15 cellular contexts compared by ENCODE assay signal in the genomic region with DNA sequence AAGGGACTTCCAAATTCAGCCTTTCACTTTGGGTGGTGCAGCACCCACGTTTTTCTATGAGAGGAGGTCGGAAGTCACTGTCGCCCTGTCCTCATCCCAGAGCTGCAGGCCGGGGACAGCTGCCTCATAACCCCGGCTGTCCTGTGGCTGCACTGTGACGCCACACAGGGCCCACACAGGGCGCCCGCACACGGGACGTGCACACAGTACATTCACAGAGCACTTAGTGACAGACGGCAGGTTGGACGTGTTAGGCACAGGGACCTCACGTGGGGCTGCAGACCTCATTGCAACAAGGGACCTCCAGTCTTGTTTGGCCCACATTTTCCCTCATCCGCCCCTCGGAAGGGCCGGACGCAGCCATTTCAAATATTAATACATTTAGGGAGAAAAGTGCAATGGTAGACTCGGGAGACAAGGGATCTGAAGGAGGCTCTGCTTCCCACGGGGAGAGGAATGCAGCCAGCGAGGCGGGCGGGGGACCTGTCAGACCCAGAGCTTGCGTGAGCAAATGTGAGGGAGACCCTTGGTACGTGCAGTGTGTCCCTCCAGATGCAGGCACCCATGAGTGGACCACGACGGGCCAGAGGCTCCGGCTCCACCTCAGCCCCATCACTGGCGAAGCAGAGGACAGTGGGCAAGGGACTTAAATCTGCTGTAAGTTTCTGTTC.
"Had no signal": no experiment of that assay in that cellular context is flagged by ENCODE, and none has a peak within 500 bp of the region (broad histone marks: within the 10 kb centered on the region; RNA-seq: fewer than 3 reads in every experiment).

No MANE protein-coding gene starts in this region.

- H3K27ac ChIP-seq: epithelial cell of prostate, hepatocyte, pancreas, tibial artery had no signal

- H3K9me3 Mint-ChIP-seq: T-helper 1 cell treated with Interleukin-12 subunit alpha and Interleukin-12 subunit beta and Interleukin-4 antibody, amounts not matched to agents 30 μg/mL and 1 μg/mL, for 36 hours had no signal

- H3K4me1 ChIP-seq: pancreas, tibial artery had no signal

- H3K27me3 ChIP-seq: hepatocyte, pancreas, tibial artery had no signal

- H3K4me3 Mint-ChIP-seq: T-helper 1 cell treated with Interleukin-12 subunit alpha and Interleukin-12 subunit beta and Interleukin-4 antibody, amounts not matched to agents 30 μg/mL and 1 μg/mL, for 36 hours had no signal

- DNase-seq: activated CD4-positive, alpha-beta T cell treated with anti-CD3 and anti-CD28 coated beads, Interleukin-2, amount 50 U/mL, for 48 hours; activated CD8-positive, alpha-beta memory T cell treated with anti-CD3 and anti-CD28 coated beads, Interleukin-2, amount 50 U/mL, for 4 hours; activated effector memory CD4-positive, alpha-beta T cell treated with Interleukin-2 at 50 U/mL for 16 hours; central memory CD4-positive, alpha-beta T cell; cortex of kidney; effector CD8-positive, alpha-beta T cell; kidney glomerular epithelial cell; mesendoderm; pancreas; stimulated activated CD4-positive, alpha-beta T cell treated with anti-CD3 and anti-CD28 coated beads, Interleukin-4, amount 100 ng/mL, for 4 hours; tibial artery had no signal

- H3K9me3 ChIP-seq: pancreas, tibial artery had no signal

- H3K4me3 ChIP-seq: hepatocyte, pancreas, tibial artery had no signal

- ATAC-seq: pancreas, SK-N-SH treated with all-trans-retinoic acid at 6 μM for 48 hours had no signal

- H3K36me3 ChIP-seq: pancreas had no signal
